Comparison of ENCODE assay signal across 20 cellular contexts in the genomic region with DNA sequence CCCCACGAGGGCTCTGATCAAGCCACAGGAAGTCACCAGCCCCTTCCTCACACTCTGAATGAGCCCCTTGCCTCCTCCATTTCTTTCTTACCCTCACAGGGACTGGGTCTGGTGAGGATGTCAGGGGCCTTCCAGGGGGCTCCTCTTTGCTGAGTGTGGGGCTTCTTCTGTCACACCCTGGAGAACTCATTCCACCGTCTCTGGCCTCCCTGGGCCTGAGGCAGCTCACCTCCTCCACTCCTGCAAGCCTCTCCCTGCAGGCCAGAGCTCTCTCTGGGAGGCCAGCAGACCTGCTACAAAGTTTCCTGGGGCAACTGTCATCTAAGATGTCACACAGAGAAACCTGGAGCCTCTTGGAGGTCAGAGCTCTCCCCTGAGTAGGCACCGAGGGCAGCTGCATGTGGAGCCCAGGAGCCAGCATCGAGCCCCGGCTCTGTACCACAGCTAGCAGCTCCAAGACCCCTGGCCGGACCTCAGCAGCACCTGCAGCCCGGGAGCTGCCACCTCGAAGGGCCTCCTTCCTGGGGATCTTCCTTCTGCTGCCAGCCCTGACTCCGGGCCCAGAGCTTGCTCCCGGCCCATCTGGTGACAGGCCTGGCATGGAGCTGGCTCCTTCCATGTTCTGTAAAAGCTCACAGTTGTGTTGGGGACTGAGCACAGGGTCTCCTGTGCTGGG. TPM values are rescaled to one million over a fixed set of nuclear protein-coding genes. Genes with fewer than 3 reads are reported as not detected.
DNase-seq lines count a peak whose midpoint lies in the region; ATAC-seq lines count a peak whose summit lies in the region.
"Had no signal": no experiment of that assay in that cellular context is flagged by ENCODE, and none has a peak within 500 bp of the region (broad histone marks: within the 10 kb centered on the region; RNA-seq: fewer than 3 reads in every experiment).

No MANE protein-coding gene starts in this region.

- WGBS in trophoblast cell (ENCODE audit: extremely low coverage, insufficient coverage, insufficient read length) = no CpG with 5 or more reads among the region's 10 CpGs

- H3K9ac ChIP-seq in BLaER1 = peak overlapping the region; percentile 41; the same call in 1 of the 2 replicates
- no peak overlapping the region for H3K9ac ChIP-seq in trophoblast cell (ENCODE audit: low read length)

- H3K9me3 ChIP-seq in BLaER1 (peaks cover 4% of the 10 kb centered on the region), KOPT-K1 (ENCODE audit: insufficient read depth, low read length, poor library complexity, severe bottlenecking) (no peaks in the 10 kb centered on the region), trophoblast cell (ENCODE audit: insufficient read depth, low read depth, low read length) (no peaks in the 10 kb centered on the region)
- H3K9me3 ChIP-seq: neutrophil, thoracic aorta had no signal

- H3K4me3 ChIP-seq in BLaER1 = no peak overlapping the region
- no peak overlapping the region for H3K4me3 ChIP-seq in trophoblast cell (ENCODE audit: low read depth, low read length)
- H3K4me3 ChIP-seq: GM12878, heart right ventricle had no signal

- no peaks in the 10 kb centered on the region for H3K79me1 ChIP-seq in trophoblast cell (ENCODE audit: low read length)

- H3K36me3 ChIP-seq in BLaER1 = no peaks in the 10 kb centered on the region
- no peaks in the 10 kb centered on the region for H3K36me3 ChIP-seq in KOPT-K1 (ENCODE audit: insufficient read depth, low read length)
- no peaks in the 10 kb centered on the region for H3K36me3 ChIP-seq in trophoblast cell (ENCODE audit: control insufficient read depth in 1 of 2, insufficient read depth in 2 of 2, low read length in 2 of 2)
- H3K36me3 ChIP-seq: heart right ventricle, neutrophil, thoracic aorta had no signal

- no peak for ATAC-seq in GM18517 (IDR thresholded peaks at IDR 0.05; ENCODE audit: unreplicated experiment)
- no peak for ATAC-seq in HG03571 (IDR thresholded peaks at IDR 0.05; ENCODE audit: unreplicated experiment)
- ATAC-seq: CD8-positive, alpha-beta T cell; GM12878 had no signal

- no peak overlapping the region for H2BK12ac ChIP-seq in trophoblast cell (ENCODE audit: low read length)

- no peak overlapping the region for H2AK5ac ChIP-seq in trophoblast cell (ENCODE audit: low read length)

- peak overlapping the region; percentile 1 for H4K12ac ChIP-seq in trophoblast cell (ENCODE audit: low read depth, low read length)

- no peak overlapping the region for H2BK120ac ChIP-seq in trophoblast cell (ENCODE audit: insufficient read depth, low read length, poor library complexity)

- DNase-seq in trophoblast cell = no peak
- DNase-seq in NCI-H526 (lab: John Stamatoyannopoulos, UW) = no peak
- no peak for DNase-seq in stimulated activated naive CD4-positive, alpha-beta T cell treated with Interleukin-2 at 50 U/mL for 16 hours (lab: John Stamatoyannopoulos, UW)
- DNase-seq: activated CD4-positive, alpha-beta T cell treated with anti-CD3 and anti-CD28 coated beads for 1 hour; DMS153; H9; heart right ventricle; left ventricle myocardium superior; NCI-H1105; NCI-H2081; NK-92 treated with Interleukin-12 subunit alpha and Interleukin-12 subunit beta, amount 100 ng/mL, for 24 hours had no signal

- H3K4me1 ChIP-seq in BLaER1 (peaks cover 44% of the 10 kb centered on the region), trophoblast cell (ENCODE audit: control insufficient read depth in 1 of 2, insufficient read depth in 2 of 2, low read length in 2 of 2) (peaks cover 10 to 11% of the 10 kb centered on the region in 2 experiments)

- H3K79me2 ChIP-seq in trophoblast cell (ENCODE audit: control insufficient read depth, insufficient read depth, low read length, poor library complexity) = no peaks in the 10 kb centered on the region

- H3K27ac ChIP-seq in BLaER1 (peak overlapping the region; percentile 80), KOPT-K1 (ENCODE audit: low read depth, low read length, poor library complexity, severe bottlenecking) (peak overlapping the region; percentile 71), cingulate gyrus (ENCODE audit: low read depth, low read length) (peak overlapping the region; percentile 76), trophoblast cell (ENCODE audit: low read depth, low read length) (no peak overlapping the region)
- H3K27ac ChIP-seq: heart right ventricle, thoracic aorta had no signal

- no peak overlapping the region for H3K4ac ChIP-seq in trophoblast cell (ENCODE audit: low read depth, low read length)

- H3K14ac ChIP-seq in trophoblast cell (ENCODE audit: low read length) = no peak overlapping the region

- no peak overlapping the region for H4K91ac ChIP-seq in trophoblast cell (ENCODE audit: low read depth, low read length)

- H3K18ac ChIP-seq in trophoblast cell (ENCODE audit: low read length) = no peak overlapping the region

- H3K23ac ChIP-seq in trophoblast cell (ENCODE audit: low read length) = no peak overlapping the region

- no peak overlapping the region for H4K8ac ChIP-seq in trophoblast cell (ENCODE audit: low read depth, low read length)

- no peak overlapping the region for H2AFZ ChIP-seq in trophoblast cell (ENCODE audit: insufficient read depth, low read length, poor library complexity)

- H4K20me1 ChIP-seq in BLaER1 = no peaks in the 10 kb centered on the region

- H2BK5ac ChIP-seq in trophoblast cell (ENCODE audit: low read depth, low read length, poor library complexity) = no peak overlapping the region

- H3K27me3 ChIP-seq in BLaER1 = no peaks in the 10 kb centered on the region
- no peaks in the 10 kb centered on the region for H3K27me3 ChIP-seq in trophoblast cell (ENCODE audit: insufficient read depth, low read length)
- H3K27me3 ChIP-seq: heart right ventricle, neutrophil had no signal

- H3K4me2 ChIP-seq in BLaER1 (peak overlapping the region; percentile 43), trophoblast cell (ENCODE audit: low read length) (no peak overlapping the region)

RNA-seq across cellular contexts. Expression of gene SPOCD1, which starts 1.1 kb away (rescaled TPM):
- polyA plus RNA-seq in trophoblast cell (2013) = 0.83 and 0.87 TPM in 2 replicates

RNA-seq across cellular contexts. Expression of gene ADGRB2, which starts 50.6 kb away (rescaled TPM):
- 9.6 and 10.2 TPM in 2 replicates for polyA plus RNA-seq in trophoblast cell (2013)
